Comparison of ENCODE assay signal across 8 cellular contexts in the genomic region with DNA sequence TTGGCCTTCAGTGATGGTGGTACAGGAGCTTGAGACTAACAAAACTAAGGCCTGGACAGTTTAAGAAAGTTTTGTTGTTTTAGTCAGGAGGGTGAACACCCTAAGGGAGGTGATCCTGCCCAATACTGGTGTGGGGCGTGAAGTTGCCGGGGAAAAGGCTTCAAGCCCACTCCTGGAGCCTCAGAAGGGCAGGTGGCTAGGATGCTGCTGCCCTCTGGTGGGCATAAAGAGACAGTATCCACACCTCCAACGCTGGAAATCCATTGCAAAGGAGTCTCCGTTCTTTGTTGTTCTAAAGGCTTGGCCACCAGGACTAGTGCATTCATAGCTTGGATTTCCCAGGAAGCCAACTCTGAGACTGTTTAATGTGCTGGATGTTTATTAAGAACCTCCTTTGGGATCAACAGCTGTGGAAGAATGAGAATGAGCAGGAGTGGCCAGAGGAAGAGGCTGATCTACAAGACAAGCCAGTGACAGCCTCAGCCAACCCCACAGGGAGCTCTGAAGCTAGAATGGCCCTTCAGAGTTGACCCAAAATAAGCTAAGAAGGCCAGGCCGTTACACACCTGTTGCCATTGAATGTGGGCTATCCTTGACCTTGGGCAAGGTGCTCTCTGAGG. TPM values are rescaled to one million over a fixed set of nuclear protein-coding genes. Genes with fewer than 3 reads are reported as not detected.
DNase-seq lines count a peak whose midpoint lies in the region; ATAC-seq and TF ChIP-seq lines count a peak whose summit lies in the region.

No MANE protein-coding gene starts in this region.

- peaks cover 12% of the 10 kb centered on the region for H3F3A ChIP-seq in GM23338 (replicated peaks; ENCODE audit: low read depth)

- H3K79me2 ChIP-seq in GM23338 (replicated peaks; ENCODE audit: insufficient read depth), result no peaks in the 10 kb centered on the region

- H3K27ac Mint-ChIP-seq in GM23338, result no peak overlapping the region

- H3K27me3 Mint-ChIP-seq in GM23338 (ENCODE audit: insufficient read depth, low read depth, poor library complexity), result peaks cover 4% of the 10 kb centered on the region

- H3K27me3 ChIP-seq in GM23338 (ENCODE audit: insufficient read depth), result no peaks in the 10 kb centered on the region

- 0 out of 2 replicates have a peak overlapping the region, but pooled peaks have one; percentile 43 for H3K4me2 ChIP-seq in GM23338

- no peaks in the 10 kb centered on the region for H3K9me2 ChIP-seq in GM23338 (ENCODE audit: insufficient read depth)

- H3K36me3 ChIP-seq in GM23338 (ENCODE audit: insufficient read depth), result no peaks in the 10 kb centered on the region

- ATAC-seq in GM23338, result peak; percentile 94

- no peak overlapping the region for H3K27ac ChIP-seq in GM23338 (ENCODE audit: low read depth)

- H3K4me3 Mint-ChIP-seq in GM23338, result no peak overlapping the region

- H3K4me3 ChIP-seq in GM23338, result no peak overlapping the region

- TF ChIP-seq CTCF in GM23338 (conservative IDR thresholded peaks at IDR 0.05; ENCODE audit: low read depth in 2 of 2), result peak; percentile 86 to 95

- H3K4me1 ChIP-seq in GM23338 (ENCODE audit: insufficient read depth), result peaks cover 12% of the 10 kb centered on the region; the same call in 1 of the 2 replicates

- H4K20me1 ChIP-seq in GM23338 (replicated peaks; ENCODE audit: insufficient read depth), result no peaks in the 10 kb centered on the region; the same call in 1 of the 2 replicates

- no peak overlapping the region for H2AFZ ChIP-seq in GM23338

- DNase-seq in Ammon's horn (ENCODE audit: low spot score), result peak; percentile 88
- peak; percentile 87 for DNase-seq in GM23338 (ENCODE audit: low spot score)
- DNase-seq in NCI-H446 (lab: John Stamatoyannopoulos, UW), result peak; percentile 26 to 72
- peak; percentile 20 for DNase-seq in activated CD4-positive, alpha-beta T cell treated with anti-CD3 and anti-CD28 coated beads for 1 hour
- DNase-seq in dermis microvascular lymphatic vessel endothelial cell (ENCODE audit: low read depth in 2 of 2), result peak; percentile 32 to 73
- peak; percentile 82 for DNase-seq in medulla oblongata (ENCODE audit: extremely low spot score)
- DNase-seq in superior temporal gyrus (ENCODE audit: extremely low spot score), result peak; percentile 91
- no peak for DNase-seq in GM19240 (ENCODE audit: insufficient read length, low spot score)

- no peaks in the 10 kb centered on the region for H3K9me3 Mint-ChIP-seq in GM23338

- H3K36me3 Mint-ChIP-seq in GM23338 (ENCODE audit: low read depth), result peaks cover 4% of the 10 kb centered on the region; the same call in 1 of the 3 replicates

- H3K4me1 Mint-ChIP-seq in GM23338, result peaks cover 19% of the 10 kb centered on the region

TF ChIP-seq in GM23338, 12 proteins besides CTCF, POLR2A, EP300 and RAD21:
- TF ChIP-seq CREB1 (CRISPR knock-in tag; IDR thresholded peaks at IDR 0.05; ENCODE audit: low read depth) (no peak), POLR2AphosphoS5 (IDR thresholded peaks at IDR 0.05; ENCODE audit: low read depth) (no peak), EZH2phosphoT487 (IDR thresholded peaks at IDR 0.05; ENCODE audit: unreplicated experiment) (no peak), NANOG (IDR thresholded peaks at IDR 0.05; ENCODE audit: borderline replicate concordance) (no peak), JUNB (IDR thresholded peaks at IDR 0.05; ENCODE audit: unreplicated experiment) (no peak)
- TF ChIP-seq, protein P1, sequence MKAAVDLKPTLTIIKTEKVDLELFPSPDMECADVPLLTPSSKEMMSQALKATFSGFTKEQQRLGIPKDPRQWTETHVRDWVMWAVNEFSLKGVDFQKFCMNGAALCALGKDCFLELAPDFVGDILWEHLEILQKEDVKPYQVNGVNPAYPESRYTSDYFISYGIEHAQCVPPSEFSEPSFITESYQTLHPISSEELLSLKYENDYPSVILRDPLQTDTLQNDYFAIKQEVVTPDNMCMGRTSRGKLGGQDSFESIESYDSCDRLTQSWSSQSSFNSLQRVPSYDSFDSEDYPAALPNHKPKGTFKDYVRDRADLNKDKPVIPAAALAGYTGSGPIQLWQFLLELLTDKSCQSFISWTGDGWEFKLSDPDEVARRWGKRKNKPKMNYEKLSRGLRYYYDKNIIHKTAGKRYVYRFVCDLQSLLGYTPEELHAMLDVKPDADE (IDR thresholded peaks at IDR 0.05), result no peak
TF ChIP-seq in GM23338: peak in this region for 0.

RNA-seq across cellular contexts. Expression of gene C1orf216, which starts 8.2 kb away (rescaled TPM):
- 13.9 and 21.5 TPM in 2 replicates for total RNA-seq in GM23338 (2014; rRNA removed; shearing (Covaris generic))
- 4.0 and 4.7 TPM in 2 replicates for polyA plus RNA-seq in GM23338 (2016; fragmentation: Nextera tagmentation; extraction: Ambion mirVana)
- total RNA-seq in dermis microvascular lymphatic vessel endothelial cell, result 12.6 and 22.0 TPM in 2 replicates

RNA-seq across cellular contexts. Expression of gene CLSPN, which starts 42.9 kb away (rescaled TPM):
- 30.4 and 32.5 TPM in 2 replicates for total RNA-seq in GM23338 (2014; rRNA removed; shearing (Covaris generic))
- 43.8 and 46.1 TPM in 2 replicates for polyA plus RNA-seq in GM23338 (2016; fragmentation: Nextera tagmentation; extraction: Ambion mirVana)
- 7.1 and 16.3 TPM in 2 replicates for total RNA-seq in dermis microvascular lymphatic vessel endothelial cell
